17 cellular contexts compared by ENCODE assay signal in the genomic region with DNA sequence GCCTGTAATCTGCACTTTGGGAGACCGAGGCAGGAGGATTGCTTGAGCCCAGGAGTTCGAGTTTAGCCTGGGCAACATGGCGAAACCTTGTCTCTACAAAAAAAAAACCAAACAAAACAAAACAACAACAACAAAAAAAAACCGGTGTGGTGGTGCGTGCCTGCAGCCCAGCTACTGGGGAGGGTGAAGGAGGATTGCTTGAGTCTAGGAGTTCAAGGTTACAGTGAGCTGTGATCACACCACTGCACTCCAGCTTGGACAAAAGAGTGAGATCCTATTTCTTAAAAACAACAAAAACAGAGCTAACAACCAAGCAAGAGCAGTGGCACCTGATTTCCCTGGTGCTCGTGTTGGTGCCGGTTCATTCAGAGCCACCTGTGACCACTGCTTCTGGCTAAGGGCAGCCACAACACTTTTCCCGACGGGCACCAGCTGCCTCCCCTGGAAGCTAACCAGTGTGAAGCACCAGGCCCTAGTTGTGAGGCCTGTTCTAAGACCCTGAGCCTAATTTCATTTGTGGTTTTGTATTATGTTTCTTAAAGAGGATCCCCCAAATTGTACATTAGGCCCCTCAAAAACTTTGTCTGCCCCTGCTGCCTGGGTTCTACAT. TPM values are rescaled to one million over a fixed set of nuclear protein-coding genes. Genes with fewer than 3 reads are reported as not detected.
DNase-seq lines count a peak whose midpoint lies in the region; ATAC-seq and TF ChIP-seq lines count a peak whose summit lies in the region.
"Had no signal": no experiment of that assay in that cellular context is flagged by ENCODE, and none has a peak within 500 bp of the region (broad histone marks: within the 10 kb centered on the region; RNA-seq: fewer than 3 reads in every experiment).

No MANE protein-coding gene starts in this region.

- POLR2A ChIA-PET in HCT116 (lab: Charles Lee) = no interaction called here

- TF ChIP-seq RAD21 in HCT116 (IDR thresholded peaks at IDR 0.05; ENCODE audit: low read depth) = no peak

- H3K27me3 ChIP-seq in HCT116 (ENCODE audit: insufficient read depth, low read length) (peaks cover 4% of the 10 kb centered on the region; the same call in 1 of the 2 replicates), body of pancreas (no peaks in the 10 kb centered on the region), lower lobe of right lung (ENCODE audit: low read depth) (no peaks in the 10 kb centered on the region), tibial artery (no peaks in the 10 kb centered on the region), MM.1S (replicated peaks; ENCODE audit: insufficient read depth, low read length) (no peaks in the 10 kb centered on the region)

- BruUV-seq in HCT116 (replicated peaks; lab: Mats Ljungman, UMichigan) = TSS peak; percentile 24

- CTCF ChIA-PET in HCT116 (lab: Charles Lee) = no interaction called here

- H3K79me2 ChIP-seq in HCT116 (ENCODE audit: insufficient read depth, low read length) (no peaks in the 10 kb centered on the region), MM.1S (ENCODE audit: low read length) (no peaks in the 10 kb centered on the region)

- H3F3A ChIP-seq in MM.1S (ENCODE audit: insufficient read depth, low read length) = no peaks in the 10 kb centered on the region

- 39 to 52% methylated on average over 9 of the region's 9 CpGs for WGBS in body of pancreas, 2 donors

- ATAC-seq in HCT116 = no peak
- ATAC-seq in body of pancreas = peak; percentile 13
- no peak for ATAC-seq in lower lobe of right lung
- ATAC-seq in HG03159 (IDR thresholded peaks at IDR 0.05; ENCODE audit: unreplicated experiment) = no peak
- ATAC-seq: natural killer cell, SK-N-SH treated with all-trans-retinoic acid at 6 μM for 48 hours had no signal

- no peak overlapping the region for H3K4me3 ChIP-seq in HCT116 (replicated peaks in 1 of 2; ENCODE audit: low read depth in 1 of 2, low read length in 2 of 2)
- H3K4me3 ChIP-seq in body of pancreas = peak overlapping the region in 1 of 2 donors; percentile 80
- H3K4me3 ChIP-seq in lower lobe of right lung = peak overlapping the region; percentile 64
- H3K4me3 ChIP-seq in tibial artery = peak overlapping the region; percentile 58 to 71
- no peak overlapping the region for H3K4me3 ChIP-seq in MM.1S (ENCODE audit: low read length)
- H3K4me3 ChIP-seq: GM12878 had no signal

- H4K20me1 ChIP-seq in HCT116 (ENCODE audit: insufficient read depth) (no peaks in the 10 kb centered on the region), MM.1S (ENCODE audit: insufficient read depth, low read length) (no peaks in the 10 kb centered on the region)

- H3K9me2 ChIP-seq in HCT116 (ENCODE audit: insufficient read depth) (no peaks in the 10 kb centered on the region), MM.1S (replicated peaks; ENCODE audit: insufficient read depth, low read length) (no peaks in the 10 kb centered on the region)

- H3K4me2 ChIP-seq in HCT116 (ENCODE audit: low read length) = no peak overlapping the region
- H3K4me2 ChIP-seq in MM.1S (ENCODE audit: low read depth, low read length) = no peak overlapping the region

- H3K9me3 ChIP-seq in HCT116 (ENCODE audit: control insufficient read depth in 1 of 2, insufficient read depth in 1 of 2, low read depth in 1 of 2, low read length in 2 of 2) (no peaks in the 10 kb centered on the region), body of pancreas (no peaks in the 10 kb centered on the region), lower lobe of right lung (no peaks in the 10 kb centered on the region), tibial artery (no peaks in the 10 kb centered on the region), MM.1S (replicated peaks; ENCODE audit: insufficient read depth, low read length) (no peaks in the 10 kb centered on the region)

- H3K27ac ChIP-seq in HCT116 (ENCODE audit: low read depth, low read length) (no peak overlapping the region), body of pancreas (peak overlapping the region; percentile 39 to 79 (median 76)), lower lobe of right lung (peak overlapping the region; percentile 46), tibial artery (peak overlapping the region; percentile 69 to 73), MM.1S (ENCODE audit: low read length) (no peak overlapping the region)

- TF ChIP-seq CTCF in HCT116 (IDR thresholded peaks at IDR 0.05 in 2 of 3, conservative IDR thresholded peaks at IDR 0.05 in 1 of 3; ENCODE audit: borderline replicate concordance in 1 of 3, insufficient read depth in 1 of 3, low read depth in 2 of 3, low read length in 2 of 3) = no peak
- no peak for TF ChIP-seq CTCF in body of pancreas (IDR thresholded peaks at IDR 0.05)
- TF ChIP-seq CTCF in lower lobe of right lung (IDR thresholded peaks at IDR 0.05) = no peak
- no peak for TF ChIP-seq CTCF in tibial artery (IDR thresholded peaks at IDR 0.05)
- TF ChIP-seq CTCF in MM.1S (IDR thresholded peaks at IDR 0.05; ENCODE audit: low read length) = no peak

- H3K4me1 ChIP-seq in HCT116 (ENCODE audit: control insufficient read depth in 1 of 2, insufficient read depth in 2 of 2, low read length in 2 of 2) (no peaks in the 10 kb centered on the region), body of pancreas (peaks cover 46% of the 10 kb centered on the region), lower lobe of right lung (peaks cover 10% of the 10 kb centered on the region), tibial artery (peaks cover 0 to 6% (median 2%) of the 10 kb centered on the region in 4 donors), MM.1S (ENCODE audit: low read length) (no peaks in the 10 kb centered on the region)

- intact Hi-C loops in HCT116 (cut with micrococcal nuclease) (no loop called here), body of pancreas (cut with DNase I) (no loop called here), lower lobe of right lung (cut with DNase I) (no loop called here), tibial artery (cut with DNase I; ENCODE audit: low total_unique reads) (no loop called here)

- H3K9ac ChIP-seq in HCT116 (ENCODE audit: low read length) = no peak overlapping the region
- no peak overlapping the region for H3K9ac ChIP-seq in MM.1S (ENCODE audit: low read length)

- no peaks in the 10 kb centered on the region for H3K36me3 ChIP-seq in HCT116 (ENCODE audit: control insufficient read depth in 1 of 2, insufficient read depth in 2 of 2, low read length in 2 of 2)
- H3K36me3 ChIP-seq in body of pancreas (replicated peaks in 1 of 2; ENCODE audit: insufficient read depth in 1 of 2, low read depth in 2 of 2) = no peaks in the 10 kb centered on the region
- no peaks in the 10 kb centered on the region for H3K36me3 ChIP-seq in lower lobe of right lung
- H3K36me3 ChIP-seq in tibial artery = no peaks in the 10 kb centered on the region
- H3K36me3 ChIP-seq in MM.1S (replicated peaks; ENCODE audit: insufficient read depth, low read length) = no peaks in the 10 kb centered on the region

- no peak for DNase-seq in HCT116 (ENCODE audit: low read depth, low spot score)
- DNase-seq in body of pancreas = peak; percentile 26 to 57 (median 34)
- DNase-seq in lower lobe of right lung = no peak
- DNase-seq in tibial artery = no peak
- no peak for DNase-seq in NCI-H2227 (lab: John Stamatoyannopoulos, UW; ENCODE audit: unreplicated experiment)
- no peak for DNase-seq in MM.1S
- DNase-seq: activated CD4-positive, alpha-beta T cell treated with anti-CD3 and anti-CD28 coated beads, Interleukin-2, amount 50 U/mL, for 4 hours; C1 segment of cervical spinal cord; hippocampal formation; natural killer cell; NCI-H146; NCI-H446; stimulated activated CD4-positive, alpha-beta T cell treated with anti-CD3 and anti-CD28 coated beads, Interleukin-2, amount 100 ng/mL, for 24 hours; stimulated activated CD8-positive, alpha-beta memory T cell treated with anti-CD3 and anti-CD28 coated beads, Interleukin-4, amount 100 ng/mL, for 48 hours had no signal

- TF ChIP-seq POLR2A in HCT116 (IDR thresholded peaks at IDR 0.05; ENCODE audit: borderline replicate concordance, extremely low read depth, insufficient read depth, insufficient read length) (no peak), body of pancreas (IDR thresholded peaks at IDR 0.05) (peak in 1 of 3 donors; percentile 1)

- no peak overlapping the region for H2AFZ ChIP-seq in HCT116 (ENCODE audit: low read depth, low read length, poor library complexity, severe bottlenecking)
- H2AFZ ChIP-seq in MM.1S (ENCODE audit: low read length) = no peak overlapping the region

- RAD21 ChIA-PET in HCT116 (lab: Charles Lee; ENCODE audit: low non-redundant PET in 1 of 2, low total read pairs in 2 of 2, uncharacterized antibody in 2 of 2, unreplicated experiment in 2 of 2) = no interaction called here

TF ChIP-seq in HCT116, 20 proteins besides CTCF, POLR2A, EP300 and RAD21 (continues in another document):
- TF ChIP-seq CEBPB (IDR thresholded peaks at IDR 0.05; ENCODE audit: low read depth) (no peak), SP1 (IDR thresholded peaks at IDR 0.05; ENCODE audit: low read depth) (no peak), TCF7L2 (IDR thresholded peaks at IDR 0.05; ENCODE audit: borderline replicate concordance, extremely low read depth, insufficient read depth, insufficient read length) (no peak), ZNF274 (IDR thresholded peaks at IDR 0.05; ENCODE audit: low read depth, low read length) (no peak)
- TF ChIP-seq, protein P1, sequence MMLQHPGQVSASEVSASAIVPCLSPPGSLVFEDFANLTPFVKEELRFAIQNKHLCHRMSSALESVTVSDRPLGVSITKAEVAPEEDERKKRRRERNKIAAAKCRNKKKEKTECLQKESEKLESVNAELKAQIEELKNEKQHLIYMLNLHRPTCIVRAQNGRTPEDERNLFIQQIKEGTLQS (IDR thresholded peaks at IDR 0.05) = no peak
- TF ChIP-seq, protein P2, sequence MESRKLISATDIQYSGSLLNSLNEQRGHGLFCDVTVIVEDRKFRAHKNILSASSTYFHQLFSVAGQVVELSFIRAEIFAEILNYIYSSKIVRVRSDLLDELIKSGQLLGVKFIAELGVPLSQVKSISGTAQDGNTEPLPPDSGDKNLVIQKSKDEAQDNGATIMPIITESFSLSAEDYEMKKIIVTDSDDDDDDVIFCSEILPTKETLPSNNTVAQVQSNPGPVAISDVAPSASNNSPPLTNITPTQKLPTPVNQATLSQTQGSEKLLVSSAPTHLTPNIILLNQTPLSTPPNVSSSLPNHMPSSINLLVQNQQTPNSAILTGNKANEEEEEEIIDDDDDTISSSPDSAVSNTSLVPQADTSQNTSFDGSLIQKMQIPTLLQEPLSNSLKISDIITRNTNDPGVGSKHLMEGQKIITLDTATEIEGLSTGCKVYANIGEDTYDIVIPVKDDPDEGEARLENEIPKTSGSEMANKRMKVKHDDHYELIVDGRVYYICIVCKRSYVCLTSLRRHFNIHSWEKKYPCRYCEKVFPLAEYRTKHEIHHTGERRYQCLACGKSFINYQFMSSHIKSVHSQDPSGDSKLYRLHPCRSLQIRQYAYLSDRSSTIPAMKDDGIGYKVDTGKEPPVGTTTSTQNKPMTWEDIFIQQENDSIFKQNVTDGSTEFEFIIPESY (IDR thresholded peaks at IDR 0.05; ENCODE audit: extremely low read depth, insufficient replicate concordance, low read length) = no peak

RNA-seq across cellular contexts. Expression of a gene that starts 1.3 kb away (rescaled TPM):
- 0.71 TPM for total RNA-seq in HCT116 (2021; ENCODE audit: unreplicated experiment)
- polyA plus RNA-seq in HCT116 (2012) = 0.38 and 0.41 TPM in 2 replicates
- total RNA-seq in body of pancreas = 10 to 100 TPM; 60.0 to 75.0 TPM
- 36.7 TPM for total RNA-seq in lower lobe of right lung
- total RNA-seq: natural killer cell had no signal

Comparison
In these comparisons a context has a peak if more than half of its experiments do, and no peak if none do; other contexts are left out.
1. DNase-seq: peak in body of pancreas (4 of 4); none in HCT116 (single experiment), lower lobe of right lung (single experiment), tibial artery (0 of 2), NCI-H2227 (single experiment) and MM.1S (single experiment).
2. H3K27ac ChIP-seq: peak in body of pancreas (4 of 4), lower lobe of right lung (single experiment) and tibial artery (2 of 2); none in HCT116 (single experiment) and MM.1S (single experiment).
3. H3K4me3 ChIP-seq: peak in lower lobe of right lung (single experiment) and tibial artery (2 of 2); none in HCT116 (0 of 2) and MM.1S (single experiment).
4. RNA of a gene that starts 1.3 kb away (total RNA-seq): 60.0 to 75.0 TPM in body of pancreas and 36.7 TPM in lower lobe of right lung (single experiment); 0.71 TPM in HCT116 (single experiment); every median in the first group is over 10 times any median in the second.